Comparison of ENCODE assay signal across 10 cellular contexts in the genomic region with DNA sequence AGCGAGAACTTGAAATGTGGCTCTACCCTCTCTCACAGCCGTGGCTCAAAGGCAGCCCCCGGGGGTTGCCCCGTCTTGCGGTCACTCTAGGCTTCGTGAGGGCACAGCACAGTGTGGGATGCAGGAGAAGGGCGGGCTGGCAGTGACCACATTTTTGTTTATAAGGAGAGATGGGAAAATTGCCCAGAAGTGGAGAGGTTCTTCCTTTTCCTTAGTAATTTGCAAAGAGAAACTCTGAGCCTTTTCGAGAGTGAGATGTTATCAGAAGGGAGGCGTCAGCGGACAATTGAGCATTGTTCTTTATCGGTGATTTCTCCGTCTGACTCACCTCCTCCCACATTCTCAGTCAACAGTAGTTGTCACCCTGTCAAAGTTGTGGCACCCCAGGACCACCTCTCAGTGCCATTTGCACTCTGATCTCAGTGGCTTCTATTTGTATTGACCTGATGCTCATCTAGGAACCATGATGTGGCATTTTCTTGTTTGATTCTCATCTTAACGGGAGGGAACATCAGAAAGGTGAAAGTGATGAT.
DNase-seq lines count a peak whose midpoint lies in the region; ATAC-seq and TF ChIP-seq lines count a peak whose summit lies in the region.
"Had no signal": no experiment of that assay in that cellular context is flagged by ENCODE, and none has a peak within 500 bp of the region (broad histone marks: within the 10 kb centered on the region; RNA-seq: fewer than 3 reads in every experiment).

No MANE protein-coding gene starts in this region.

- H3K4me1 Mint-ChIP-seq in activated naive CD8-positive, alpha-beta T cell treated with anti-CD3 and anti-CD28 coated beads, Interleukin-2, amount 50 U/mL, for 24 hours: peaks cover 13% of the 10 kb centered on the region
- peaks cover 8 to 9% of the 10 kb centered on the region in 2 donors for H3K4me1 Mint-ChIP-seq in natural killer cell

- H3K4me3 Mint-ChIP-seq in activated naive CD8-positive, alpha-beta T cell treated with anti-CD3 and anti-CD28 coated beads, Interleukin-2, amount 50 U/mL, for 24 hours: no peak overlapping the region
- peak overlapping the region; percentile 36 for H3K4me3 Mint-ChIP-seq in natural killer cell

- TF ChIP-seq CTCF in GM12865 (IDR thresholded peaks at IDR 0.05; ENCODE audit: insufficient read depth, low read depth, low read length, missing control alignments) (no peak), natural killer cell (IDR thresholded peaks at IDR 0.05) (no peak)

- intact Hi-C loops in natural killer cell (cut with micrococcal nuclease): no loop called here

- DNase-seq in GM12865 (ENCODE audit: low read depth) (peak; percentile 45), natural killer cell (no peak), NCI-H345 (lab: John Stamatoyannopoulos, UW) (no peak), NCI-H128 (lab: John Stamatoyannopoulos, UW; ENCODE audit: unreplicated experiment) (no peak), NCI-H510A treated with DMSO at 0.1 percent for 48 hours (lab: John Stamatoyannopoulos, UW) (no peak)
- peak; percentile 42 for DNase-seq in activated naive CD8-positive, alpha-beta T cell treated with anti-CD3 and anti-CD28 coated beads, Interleukin-2, amount 50 U/mL, for 24 hours
- DNase-seq: T1000 had no signal

- ATAC-seq in HG03097 (IDR thresholded peaks at IDR 0.05; ENCODE audit: low FRiP score, unreplicated experiment) (peak; percentile 63), natural killer cell (peak in 2 of 3 donors; percentile 37 to 41), GM21528 (IDR thresholded peaks at IDR 0.05; ENCODE audit: low FRiP score, unreplicated experiment) (no peak)
- ATAC-seq in activated naive CD8-positive, alpha-beta T cell treated with anti-CD3 and anti-CD28 coated beads, Interleukin-2, amount 50 U/mL, for 24 hours: peak; percentile 91

- H3K27me3 Mint-ChIP-seq in activated naive CD8-positive, alpha-beta T cell treated with anti-CD3 and anti-CD28 coated beads, Interleukin-2, amount 50 U/mL, for 24 hours: peaks cover 12% of the 10 kb centered on the region
- H3K27me3 Mint-ChIP-seq in natural killer cell (ENCODE audit: low read depth in 2 of 2): peaks cover 16 to 29% of the 10 kb centered on the region in 2 donors

- no peaks in the 10 kb centered on the region for H3K9me3 Mint-ChIP-seq in activated naive CD8-positive, alpha-beta T cell treated with anti-CD3 and anti-CD28 coated beads, Interleukin-2, amount 50 U/mL, for 24 hours
- H3K9me3 Mint-ChIP-seq in natural killer cell: no peaks in the 10 kb centered on the region

- H3K36me3 Mint-ChIP-seq in activated naive CD8-positive, alpha-beta T cell treated with anti-CD3 and anti-CD28 coated beads, Interleukin-2, amount 50 U/mL, for 24 hours (ENCODE audit: low read depth): no peaks in the 10 kb centered on the region
- no peaks in the 10 kb centered on the region for H3K36me3 Mint-ChIP-seq in natural killer cell

- H3K4me3 ChIP-seq in GM12865 (ENCODE audit: low read depth, low read length): no peak overlapping the region
- H3K4me3 ChIP-seq: skin epidermis had no signal

- H3K27ac Mint-ChIP-seq in activated naive CD8-positive, alpha-beta T cell treated with anti-CD3 and anti-CD28 coated beads, Interleukin-2, amount 50 U/mL, for 24 hours: no peak overlapping the region
- H3K27ac Mint-ChIP-seq in natural killer cell: no peak overlapping the region

Comparison
In these comparisons a context has a peak if more than half of its experiments do, and no peak if none do; other contexts are left out.
1. DNase-seq: peak in GM12865 (single experiment) and activated naive CD8-positive, alpha-beta T cell treated with anti-CD3 and anti-CD28 coated beads, Interleukin-2, amount 50 U/mL, for 24 hours (single experiment); none in natural killer cell (single experiment), NCI-H345 (single experiment), NCI-H128 (single experiment) and NCI-H510A treated with DMSO at 0.1 percent for 48 hours (single experiment).